1 cellular context compared by ENCODE assay signal in the genomic region with DNA sequence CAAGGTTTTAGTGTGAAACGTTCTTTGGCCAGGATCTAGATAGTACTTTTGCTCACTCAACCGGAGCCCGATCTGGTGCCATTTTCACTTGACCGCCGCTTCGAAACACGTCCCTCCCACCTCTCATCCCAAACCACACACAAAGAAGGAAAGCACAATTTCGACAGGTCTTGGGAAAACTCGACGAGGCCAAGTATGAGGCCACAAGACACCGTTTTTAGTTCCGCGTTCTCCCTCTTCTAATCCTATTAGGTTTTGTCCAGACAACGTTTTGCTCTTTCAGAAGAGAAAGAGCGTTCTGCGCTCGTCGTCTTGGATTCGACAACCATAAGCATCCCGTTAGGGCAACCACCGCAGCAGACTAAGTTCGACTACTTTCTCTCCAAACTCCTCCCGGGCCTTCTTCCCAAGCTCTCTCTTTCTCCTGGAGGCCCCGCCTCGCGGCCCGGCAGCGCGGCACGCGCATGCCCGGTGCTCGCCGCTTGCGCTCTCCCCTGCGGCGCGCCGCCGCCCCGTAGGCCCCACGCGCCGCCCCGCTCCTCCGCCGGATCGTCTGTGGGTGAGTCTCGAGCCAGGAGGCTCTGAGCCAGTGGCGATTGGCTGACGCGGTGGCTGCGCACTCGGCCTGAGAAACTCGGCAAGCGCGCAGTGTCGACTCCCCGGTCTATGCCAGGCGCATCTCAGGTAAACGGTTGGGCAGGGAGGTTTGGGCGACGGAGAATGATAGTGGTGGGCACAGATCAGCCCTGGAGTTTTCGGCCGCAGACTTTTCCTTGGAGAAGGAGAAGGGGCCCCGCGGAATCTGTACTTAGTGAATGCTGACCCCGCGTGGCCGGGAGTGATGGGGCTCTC.
A peak's percentile ranks its signal among the peaks of the same experiment; 100 is the strongest.
TF ChIP-seq lines count a peak whose summit lies in the region.

MIPOL1 (plus strand) TSS at position 517 of the 852 bp plus-strand sequence. CDS start 49,952 bp downstream, outside the sequence.

TF ChIP-seq in HepG2, 621 proteins besides CTCF, POLR2A, EP300 and RAD21 (continued from another document and continues in another):
- TF ChIP-seq HMGXB3 (CRISPR knock-in tag; IDR thresholded peaks at IDR 0.05; ENCODE audit: borderline replicate concordance) = peak; percentile 61; the same call in 1 of the 2 replicates
- no peak for TF ChIP-seq ZNF496 (CRISPR knock-in tag; IDR thresholded peaks at IDR 0.05; ENCODE audit: insufficient replicate concordance)
- no peak for TF ChIP-seq NFIB (CRISPR knock-in tag; IDR thresholded peaks at IDR 0.05; ENCODE audit: borderline replicate concordance)
- no peak for TF ChIP-seq TBP (CRISPR knock-in tag; IDR thresholded peaks at IDR 0.05)
- TF ChIP-seq TGIF2 (CRISPR knock-in tag; IDR thresholded peaks at IDR 0.05) = no peak
- TF ChIP-seq ZSCAN25 (CRISPR knock-in tag; IDR thresholded peaks at IDR 0.05) = peak; percentile 87; the same call in 1 of the 2 replicates
- TF ChIP-seq GTF3A (CRISPR knock-in tag; conservative IDR thresholded peaks at IDR 0.05) = peak; percentile 90; the same call in 1 of the 2 replicates
- TF ChIP-seq SMC3 (IDR thresholded peaks at IDR 0.05; ENCODE audit: low read length) = no peak; the same call in 1 of the 2 replicates
- peak; percentile 59; the same call in 1 of the 2 replicates for TF ChIP-seq SIX4 (CRISPR knock-in tag; IDR thresholded peaks at IDR 0.05)
- peak; percentile 94; the same call in 1 of the 2 replicates for TF ChIP-seq MTF2 (CRISPR knock-in tag; IDR thresholded peaks at IDR 0.05; ENCODE audit: borderline replicate concordance)
- peak; percentile 95 for TF ChIP-seq DNMT1 (CRISPR knock-in tag; IDR thresholded peaks at IDR 0.05)
- TF ChIP-seq, protein P1, sequence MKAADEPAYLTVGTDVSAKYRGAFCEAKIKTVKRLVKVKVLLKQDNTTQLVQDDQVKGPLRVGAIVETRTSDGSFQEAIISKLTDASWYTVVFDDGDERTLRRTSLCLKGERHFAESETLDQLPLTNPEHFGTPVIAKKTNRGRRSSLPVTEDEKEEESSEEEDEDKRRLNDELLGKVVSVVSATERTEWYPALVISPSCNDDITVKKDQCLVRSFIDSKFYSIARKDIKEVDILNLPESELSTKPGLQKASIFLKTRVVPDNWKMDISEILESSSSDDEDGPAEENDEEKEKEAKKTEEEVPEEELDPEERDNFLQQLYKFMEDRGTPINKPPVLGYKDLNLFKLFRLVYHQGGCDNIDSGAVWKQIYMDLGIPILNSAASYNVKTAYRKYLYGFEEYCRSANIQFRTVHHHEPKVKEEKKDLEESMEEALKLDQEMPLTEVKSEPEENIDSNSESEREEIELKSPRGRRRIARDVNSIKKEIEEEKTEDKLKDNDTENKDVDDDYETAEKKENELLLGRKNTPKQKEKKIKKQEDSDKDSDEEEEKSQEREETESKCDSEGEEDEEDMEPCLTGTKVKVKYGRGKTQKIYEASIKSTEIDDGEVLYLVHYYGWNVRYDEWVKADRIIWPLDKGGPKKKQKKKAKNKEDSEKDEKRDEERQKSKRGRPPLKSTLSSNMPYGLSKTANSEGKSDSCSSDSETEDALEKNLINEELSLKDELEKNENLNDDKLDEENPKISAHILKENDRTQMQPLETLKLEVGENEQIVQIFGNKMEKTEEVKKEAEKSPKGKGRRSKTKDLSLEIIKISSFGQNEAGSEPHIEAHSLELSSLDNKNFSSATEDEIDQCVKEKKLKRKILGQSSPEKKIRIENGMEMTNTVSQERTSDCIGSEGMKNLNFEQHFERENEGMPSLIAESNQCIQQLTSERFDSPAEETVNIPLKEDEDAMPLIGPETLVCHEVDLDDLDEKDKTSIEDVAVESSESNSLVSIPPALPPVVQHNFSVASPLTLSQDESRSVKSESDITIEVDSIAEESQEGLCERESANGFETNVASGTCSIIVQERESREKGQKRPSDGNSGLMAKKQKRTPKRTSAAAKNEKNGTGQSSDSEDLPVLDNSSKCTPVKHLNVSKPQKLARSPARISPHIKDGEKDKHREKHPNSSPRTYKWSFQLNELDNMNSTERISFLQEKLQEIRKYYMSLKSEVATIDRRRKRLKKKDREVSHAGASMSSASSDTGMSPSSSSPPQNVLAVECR (CRISPR knock-in tag; IDR thresholded peaks at IDR 0.05; ENCODE audit: borderline replicate concordance) = peak; percentile 82; the same call in 1 of the 2 replicates
- no peak; the same call in 1 of the 2 replicates for TF ChIP-seq GATA4 (IDR thresholded peaks at IDR 0.05; ENCODE audit: borderline replicate concordance, low read depth)
- TF ChIP-seq IKZF4 (CRISPR knock-in tag; IDR thresholded peaks at IDR 0.05; ENCODE audit: borderline replicate concordance, low read depth, not compliant biosample characterization) = peak; percentile 99
- TF ChIP-seq ZFX (CRISPR knock-in tag; IDR thresholded peaks at IDR 0.05; ENCODE audit: low read depth) = peak; percentile 100
- TF ChIP-seq, protein P2, sequence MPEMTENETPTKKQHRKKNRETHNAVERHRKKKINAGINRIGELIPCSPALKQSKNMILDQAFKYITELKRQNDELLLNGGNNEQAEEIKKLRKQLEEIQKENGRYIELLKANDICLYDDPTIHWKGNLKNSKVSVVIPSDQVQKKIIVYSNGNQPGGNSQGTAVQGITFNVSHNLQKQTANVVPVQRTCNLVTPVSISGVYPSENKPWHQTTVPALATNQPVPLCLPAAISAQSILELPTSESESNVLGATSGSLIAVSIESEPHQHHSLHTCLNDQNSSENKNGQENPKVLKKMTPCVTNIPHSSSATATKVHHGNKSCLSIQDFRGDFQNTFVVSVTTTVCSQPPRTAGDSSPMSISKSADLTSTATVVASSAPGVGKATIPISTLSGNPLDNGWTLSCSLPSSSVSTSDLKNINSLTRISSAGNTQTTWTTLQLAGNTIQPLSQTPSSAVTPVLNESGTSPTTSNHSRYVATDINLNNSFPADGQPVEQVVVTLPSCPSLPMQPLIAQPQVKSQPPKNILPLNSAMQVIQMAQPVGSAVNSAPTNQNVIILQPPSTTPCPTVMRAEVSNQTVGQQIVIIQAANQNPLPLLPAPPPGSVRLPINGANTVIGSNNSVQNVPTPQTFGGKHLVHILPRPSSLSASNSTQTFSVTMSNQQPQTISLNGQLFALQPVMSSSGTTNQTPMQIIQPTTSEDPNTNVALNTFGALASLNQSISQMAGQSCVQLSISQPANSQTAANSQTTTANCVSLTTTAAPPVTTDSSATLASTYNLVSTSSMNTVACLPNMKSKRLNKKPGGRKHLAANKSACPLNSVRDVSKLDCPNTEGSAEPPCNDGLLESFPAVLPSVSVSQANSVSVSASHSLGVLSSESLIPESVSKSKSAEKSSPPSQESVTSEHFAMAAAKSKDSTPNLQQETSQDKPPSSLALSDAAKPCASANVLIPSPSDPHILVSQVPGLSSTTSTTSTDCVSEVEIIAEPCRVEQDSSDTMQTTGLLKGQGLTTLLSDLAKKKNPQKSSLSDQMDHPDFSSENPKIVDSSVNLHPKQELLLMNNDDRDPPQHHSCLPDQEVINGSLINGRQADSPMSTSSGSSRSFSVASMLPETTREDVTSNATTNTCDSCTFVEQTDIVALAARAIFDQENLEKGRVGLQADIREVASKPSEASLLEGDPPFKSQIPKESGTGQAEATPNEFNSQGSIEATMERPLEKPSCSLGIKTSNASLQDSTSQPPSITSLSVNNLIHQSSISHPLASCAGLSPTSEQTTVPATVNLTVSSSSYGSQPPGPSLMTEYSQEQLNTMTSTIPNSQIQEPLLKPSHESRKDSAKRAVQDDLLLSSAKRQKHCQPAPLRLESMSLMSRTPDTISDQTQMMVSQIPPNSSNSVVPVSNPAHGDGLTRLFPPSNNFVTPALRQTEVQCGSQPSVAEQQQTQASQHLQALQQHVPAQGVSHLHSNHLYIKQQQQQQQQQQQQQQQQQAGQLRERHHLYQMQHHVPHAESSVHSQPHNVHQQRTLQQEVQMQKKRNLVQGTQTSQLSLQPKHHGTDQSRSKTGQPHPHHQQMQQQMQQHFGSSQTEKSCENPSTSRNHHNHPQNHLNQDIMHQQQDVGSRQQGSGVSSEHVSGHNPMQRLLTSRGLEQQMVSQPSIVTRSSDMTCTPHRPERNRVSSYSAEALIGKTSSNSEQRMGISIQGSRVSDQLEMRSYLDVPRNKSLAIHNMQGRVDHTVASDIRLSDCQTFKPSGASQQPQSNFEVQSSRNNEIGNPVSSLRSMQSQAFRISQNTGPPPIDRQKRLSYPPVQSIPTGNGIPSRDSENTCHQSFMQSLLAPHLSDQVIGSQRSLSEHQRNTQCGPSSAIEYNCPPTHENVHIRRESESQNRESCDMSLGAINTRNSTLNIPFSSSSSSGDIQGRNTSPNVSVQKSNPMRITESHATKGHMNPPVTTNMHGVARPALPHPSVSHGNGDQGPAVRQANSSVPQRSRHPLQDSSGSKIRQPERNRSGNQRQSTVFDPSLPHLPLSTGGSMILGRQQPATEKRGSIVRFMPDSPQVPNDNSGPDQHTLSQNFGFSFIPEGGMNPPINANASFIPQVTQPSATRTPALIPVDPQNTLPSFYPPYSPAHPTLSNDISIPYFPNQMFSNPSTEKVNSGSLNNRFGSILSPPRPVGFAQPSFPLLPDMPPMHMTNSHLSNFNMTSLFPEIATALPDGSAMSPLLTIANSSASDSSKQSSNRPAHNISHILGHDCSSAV (CRISPR knock-in tag; IDR thresholded peaks at IDR 0.05; ENCODE audit: borderline replicate concordance) = no peak
- peak; percentile 73; the same call in 1 of the 2 replicates for TF ChIP-seq MXD1 (CRISPR knock-in tag; IDR thresholded peaks at IDR 0.05)
- no peak for TF ChIP-seq ZKSCAN1 (IDR thresholded peaks at IDR 0.05; ENCODE audit: low read length)
- TF ChIP-seq MYNN (CRISPR knock-in tag; IDR thresholded peaks at IDR 0.05; ENCODE audit: low read depth) = no peak; the same call in 1 of the 2 replicates
- TF ChIP-seq ZNF17 (CRISPR knock-in tag; IDR thresholded peaks at IDR 0.05) = 0 out of 2 replicates have a peak, but pooled peaks have one; percentile 5
- peak; percentile 87 for TF ChIP-seq ZNF292 (CRISPR knock-in tag; IDR thresholded peaks at IDR 0.05; ENCODE audit: borderline replicate concordance, low read depth)
- peak; percentile 97 for TF ChIP-seq ZBTB43 (CRISPR knock-in tag; conservative IDR thresholded peaks at IDR 0.05)
- TF ChIP-seq ZNF576 (CRISPR knock-in tag; IDR thresholded peaks at IDR 0.05) = no peak; the same call in 1 of the 2 replicates
- TF ChIP-seq, protein P3, sequence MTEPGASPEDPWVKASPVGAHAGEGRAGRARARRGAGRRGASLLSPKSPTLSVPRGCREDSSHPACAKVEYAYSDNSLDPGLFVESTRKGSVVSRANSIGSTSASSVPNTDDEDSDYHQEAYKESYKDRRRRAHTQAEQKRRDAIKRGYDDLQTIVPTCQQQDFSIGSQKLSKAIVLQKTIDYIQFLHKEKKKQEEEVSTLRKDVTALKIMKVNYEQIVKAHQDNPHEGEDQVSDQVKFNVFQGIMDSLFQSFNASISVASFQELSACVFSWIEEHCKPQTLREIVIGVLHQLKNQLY (CRISPR knock-in tag; IDR thresholded peaks at IDR 0.05) = no peak
- peak; percentile 90; the same call in 1 of the 2 replicates for TF ChIP-seq ZNF570 (CRISPR knock-in tag; IDR thresholded peaks at IDR 0.05; ENCODE audit: borderline replicate concordance)
- peak; percentile 97 for TF ChIP-seq POLR2AphosphoS5 (IDR thresholded peaks at IDR 0.05; ENCODE audit: low read depth, low read length)
- peak; percentile 57 for TF ChIP-seq RARA (CRISPR knock-in tag; IDR thresholded peaks at IDR 0.05)
- peak; percentile 92 for TF ChIP-seq CENPT (CRISPR knock-in tag; IDR thresholded peaks at IDR 0.05; ENCODE audit: low read depth)
- peak; percentile 80; the same call in 1 of the 2 replicates for TF ChIP-seq E2F1 (CRISPR knock-in tag; IDR thresholded peaks at IDR 0.05)
- no peak for TF ChIP-seq ZNF670 (CRISPR knock-in tag; IDR thresholded peaks at IDR 0.05; ENCODE audit: borderline replicate concordance)
